20 cellular contexts compared by ENCODE assay signal in genomic region chr12:32666510-32666909, GRCh38. TPM values are rescaled to one million over a fixed set of nuclear protein-coding genes. Genes with fewer than 3 reads are reported as not detected.
DNase-seq lines count a peak whose midpoint lies in the region; ATAC-seq and TF ChIP-seq lines count a peak whose summit lies in the region.
"Had no signal": no experiment of that assay in that cellular context is flagged by ENCODE, and none has a peak within 500 bp of the region (broad histone marks: within the 10 kb centered on the region; RNA-seq: fewer than 3 reads in every experiment).

No MANE protein-coding gene starts in this region.

- WGBS in SK-N-SH (ENCODE audit: low lambda C conversion rate) = 94% methylated on average over 5 of the region's 5 CpGs
- WGBS in hepatocyte (ENCODE audit: low lambda C conversion rate, missing lambda C conversion rate) = 87% methylated on average over 5 of the region's 5 CpGs
- WGBS in body of pancreas, 2 donors = 82 to 89% methylated on average over 5 of the region's 5 CpGs

- H3K27me3 ChIP-seq in SK-N-SH (ENCODE audit: insufficient read depth) = no peaks in the 10 kb centered on the region
- H3K27me3 ChIP-seq in PC-3 (ENCODE audit: low read length) = no peaks in the 10 kb centered on the region
- no peaks in the 10 kb centered on the region for H3K27me3 ChIP-seq in hepatocyte
- no peaks in the 10 kb centered on the region for H3K27me3 ChIP-seq in body of pancreas
- no peaks in the 10 kb centered on the region for H3K27me3 ChIP-seq in colonic mucosa
- H3K27me3 ChIP-seq: dorsolateral prefrontal cortex, left lung, ovary, transverse colon had no signal

- no peak overlapping the region for H3K27ac Mint-ChIP-seq in stimulated activated effector memory CD8-positive, alpha-beta T cell treated with anti-CD3 and anti-CD28 coated beads, Interleukin-12 subunit alpha, Interleukin-12 subunit beta, amount 100 ng/mL, for 72 hours
- H3K27ac Mint-ChIP-seq: activated B cell treated with CpG ODN at 0.5 μM for 24 hours; activated T-helper 2 cell treated with anti-CD3 and anti-CD28 coated beads, Interferon-gamma antibody, Interleukin-2, Interleukin-4, amounts not matched to agents 10 μg/mL and 5 μg/mL and 100 μg/mL, durations not matched to agents 14 hours and 24 hours and 36 hours had no signal

- H4K20me1 ChIP-seq in SK-N-SH (ENCODE audit: insufficient read depth) (no peaks in the 10 kb centered on the region), PC-3 (ENCODE audit: low read length) (no peaks in the 10 kb centered on the region), hepatocyte (ENCODE audit: insufficient read depth, poor library complexity, severe bottlenecking) (no peaks in the 10 kb centered on the region)

- intact Hi-C loops in PC-3 (cut with micrococcal nuclease) (no loop called here), body of pancreas (cut with DNase I) (loop anchor here (10.0 kb wide), 1 partner anchor 302 kb away; no protein-coding TSS in a partner anchor), colonic mucosa (cut with DNase I) (no loop called here)

- no peaks in the 10 kb centered on the region for H3K9me3 ChIP-seq in SK-N-SH
- 0 out of 2 replicates have a peak, but pooled peaks cover 6% of the 10 kb centered on the region for H3K9me3 ChIP-seq in PC-3 (ENCODE audit: low read length)
- H3K9me3 ChIP-seq in hepatocyte (ENCODE audit: low read depth) = no peaks in the 10 kb centered on the region
- no peaks in the 10 kb centered on the region for H3K9me3 ChIP-seq in body of pancreas
- no peaks in the 10 kb centered on the region for H3K9me3 ChIP-seq in colonic mucosa
- H3K9me3 ChIP-seq: ovary had no signal

- BruUV-seq in PC-3 (replicated peaks; lab: Mats Ljungman, UMichigan) = no TSS peak

- ATAC-seq in SK-N-SH treated with all-trans-retinoic acid at 6 μM for 48 hours = no peak
- ATAC-seq in PC-3 = peak; percentile 86
- no peak for ATAC-seq in stimulated activated effector memory CD8-positive, alpha-beta T cell treated with anti-CD3 and anti-CD28 coated beads, Interleukin-12 subunit alpha, Interleukin-12 subunit beta, amount 100 ng/mL, for 72 hours
- ATAC-seq in body of pancreas = no peak
- no peak for ATAC-seq in HG03095 (IDR thresholded peaks at IDR 0.05; ENCODE audit: unreplicated experiment)
- ATAC-seq: esophagus mucosa, left lung had no signal

- POLR2A ChIA-PET in SK-N-SH (lab: Yijun Ruan, JAX) (no interaction called here), PC-3 (lab: Charles Lee; ENCODE audit: unreplicated experiment) (no interaction called here)

- H3K79me2 ChIP-seq in SK-N-SH (ENCODE audit: insufficient read depth) (no peaks in the 10 kb centered on the region), PC-3 (ENCODE audit: low read length) (no peaks in the 10 kb centered on the region), hepatocyte (no peaks in the 10 kb centered on the region)

- H3K9me2 ChIP-seq in SK-N-SH (no peaks in the 10 kb centered on the region), PC-3 (replicated peaks; ENCODE audit: low read length) (no peaks in the 10 kb centered on the region), hepatocyte (replicated peaks; ENCODE audit: insufficient read depth) (no peaks in the 10 kb centered on the region)

- H3K9ac ChIP-seq in SK-N-SH (no peak overlapping the region), PC-3 (ENCODE audit: low read length) (peak overlapping the region; percentile 37), colonic mucosa (ENCODE audit: low read depth in 2 of 2, low read length in 2 of 2) (no peak overlapping the region)

- CTCF ChIA-PET in SK-N-SH (lab: Yijun Ruan, JAX) = interaction anchor here (0.9 to 1.4 kb wide), 4 partner anchors 9 to 261 kb away, joined by 3 to 4 read pairs (median 3); no protein-coding TSS in a partner anchor
- CTCF ChIA-PET in PC-3 (lab: Charles Lee) = no interaction called here

- DNase-seq in SK-N-SH (no peak), PC-3 (peak; percentile 73), hepatocyte (ENCODE audit: low spot score) (no peak), body of pancreas (no peak), colonic mucosa (no peak)
- no peak for DNase-seq in stimulated activated effector memory CD8-positive, alpha-beta T cell treated with anti-CD3 and anti-CD28 coated beads, Interleukin-12 subunit alpha, Interleukin-12 subunit beta, amount 100 ng/mL, for 72 hours (ENCODE audit: low spot score in 2 of 2)
- DNase-seq: activated B cell treated with CpG ODN at 0.5 μM for 24 hours, C1 segment of cervical spinal cord, DMS 273 treated with DMSO at 0.1 percent for 48 hours, dorsolateral prefrontal cortex, left lung, NCI-H1694 treated with DMSO at 0.1 percent for 48 hours, ovary, SIG-M5, transverse colon had no signal

- H3K27ac ChIP-seq in SK-N-SH (ENCODE audit: low read depth in 2 of 2, low read length in 1 of 2) (no peak overlapping the region), PC-3 (ENCODE audit: low read length) (no peak overlapping the region), hepatocyte (no peak overlapping the region), body of pancreas (no peak overlapping the region), colonic mucosa (no peak overlapping the region)
- H3K27ac ChIP-seq: 22Rv1, dorsolateral prefrontal cortex, left lung, ovary, transverse colon had no signal

- H3F3A ChIP-seq in SK-N-SH (replicated peaks; ENCODE audit: insufficient read depth) (no peaks in the 10 kb centered on the region), PC-3 (ENCODE audit: low read length, unreplicated experiment) (no peaks in the 10 kb centered on the region)

- no peaks in the 10 kb centered on the region for H3K4me1 Mint-ChIP-seq in stimulated activated effector memory CD8-positive, alpha-beta T cell treated with anti-CD3 and anti-CD28 coated beads, Interleukin-12 subunit alpha, Interleukin-12 subunit beta, amount 100 ng/mL, for 72 hours
- H3K4me1 Mint-ChIP-seq: activated B cell treated with CpG ODN at 0.5 μM for 24 hours had no signal

- H3K9me3 Mint-ChIP-seq in stimulated activated effector memory CD8-positive, alpha-beta T cell treated with anti-CD3 and anti-CD28 coated beads, Interleukin-12 subunit alpha, Interleukin-12 subunit beta, amount 100 ng/mL, for 72 hours = no peaks in the 10 kb centered on the region

- no peaks in the 10 kb centered on the region for H3K36me3 ChIP-seq in SK-N-SH (replicated peaks in 1 of 2; ENCODE audit: control insufficient read depth in 1 of 2, insufficient read depth in 2 of 2, low read length in 1 of 2)
- H3K36me3 ChIP-seq in PC-3 (ENCODE audit: low read depth, low read length) = no peaks in the 10 kb centered on the region
- H3K36me3 ChIP-seq in hepatocyte (replicated peaks; ENCODE audit: insufficient read depth, low read depth) = no peaks in the 10 kb centered on the region
- no peaks in the 10 kb centered on the region for H3K36me3 ChIP-seq in body of pancreas (replicated peaks in 1 of 2; ENCODE audit: insufficient read depth in 1 of 2, low read depth in 2 of 2)
- H3K36me3 ChIP-seq in colonic mucosa = no peaks in the 10 kb centered on the region
- H3K36me3 ChIP-seq: left lung, ovary, transverse colon had no signal

- TF ChIP-seq CTCF in SK-N-SH (IDR thresholded peaks at IDR 0.05) = no peak
- no peak for TF ChIP-seq CTCF in PC-3 (conservative IDR thresholded peaks at IDR 0.05; ENCODE audit: low read depth, low read length)
- no peak for TF ChIP-seq CTCF in hepatocyte (IDR thresholded peaks at IDR 0.05; ENCODE audit: poor library complexity)
- no peak for TF ChIP-seq CTCF in body of pancreas (IDR thresholded peaks at IDR 0.05)
- TF ChIP-seq CTCF in colonic mucosa (IDR thresholded peaks at IDR 0.05) = no peak

- TF ChIP-seq EP300 in SK-N-SH (IDR thresholded peaks at IDR 0.05; ENCODE audit: borderline replicate concordance in 1 of 2, low read depth in 1 of 2, low read length in 1 of 2) = no peak

- H2AFZ ChIP-seq in SK-N-SH (ENCODE audit: low read depth) (0 out of 2 replicates have a peak overlapping the region, but pooled peaks have one; percentile 5), PC-3 (ENCODE audit: low read length) (peak overlapping the region; percentile 99), hepatocyte (peak overlapping the region; percentile 4)

- H3K4me3 ChIP-seq in SK-N-SH (ENCODE audit: low read depth in 2 of 2, low read length in 1 of 2) (no peak overlapping the region), PC-3 (ENCODE audit: low read length) (peak overlapping the region; percentile 73), hepatocyte (no peak overlapping the region), body of pancreas (no peak overlapping the region), colonic mucosa (no peak overlapping the region)
- H3K4me3 ChIP-seq: left lung, ovary, transverse colon had no signal

- no peak for TF ChIP-seq POLR2A in body of pancreas (IDR thresholded peaks at IDR 0.05)

- H3K4me2 ChIP-seq in SK-N-SH (no peak overlapping the region), PC-3 (ENCODE audit: low read length) (peak overlapping the region; percentile 83), hepatocyte (no peak overlapping the region)

- peak overlapping the region; percentile 17 for H3K4me3 Mint-ChIP-seq in stimulated activated effector memory CD8-positive, alpha-beta T cell treated with anti-CD3 and anti-CD28 coated beads, Interleukin-12 subunit alpha, Interleukin-12 subunit beta, amount 100 ng/mL, for 72 hours
- H3K4me3 Mint-ChIP-seq: activated B cell treated with CpG ODN at 0.5 μM for 24 hours had no signal

- no peaks in the 10 kb centered on the region for H3K36me3 Mint-ChIP-seq in stimulated activated effector memory CD8-positive, alpha-beta T cell treated with anti-CD3 and anti-CD28 coated beads, Interleukin-12 subunit alpha, Interleukin-12 subunit beta, amount 100 ng/mL, for 72 hours

- no peak for TF ChIP-seq RAD21 in SK-N-SH (IDR thresholded peaks at IDR 0.05; ENCODE audit: low read length)

- no peaks in the 10 kb centered on the region for H3K4me1 ChIP-seq in SK-N-SH (ENCODE audit: control insufficient read depth in 1 of 2, insufficient read depth in 2 of 2, low read depth in 1 of 2, low read length in 1 of 2)
- H3K4me1 ChIP-seq in PC-3 (ENCODE audit: insufficient read depth, low read length) = no peaks in the 10 kb centered on the region; the same call in 1 of the 2 replicates
- H3K4me1 ChIP-seq in hepatocyte (ENCODE audit: insufficient read depth) = no peaks in the 10 kb centered on the region
- H3K4me1 ChIP-seq in body of pancreas = no peaks in the 10 kb centered on the region
- H3K4me1 ChIP-seq in colonic mucosa = no peaks in the 10 kb centered on the region
- H3K4me1 ChIP-seq: left lung, transverse colon had no signal

TF ChIP-seq in SK-N-SH, 30 proteins besides CTCF, POLR2A, EP300 and RAD21 (continues in another document):
- TF ChIP-seq POLR2AphosphoS5 (IDR thresholded peaks at IDR 0.05; ENCODE audit: low read depth, low read length) (no peak), NFIC (IDR thresholded peaks at IDR 0.05; ENCODE audit: borderline replicate concordance) (no peak)

TF ChIP-seq in SK-N-SH treated with all-trans-retinoic acid at 6 μM for 48 hours, 23 proteins besides CTCF, POLR2A, EP300 and RAD21 (continues in another document):
- no peak for TF ChIP-seq PPARA (CRISPR knock-in tag; IDR thresholded peaks at IDR 0.05; ENCODE audit: borderline replicate concordance)

RNA-seq across cellular contexts. Expression of gene DNM1L, which starts 12.6 kb away (rescaled TPM):
- polyA plus RNA-seq in SK-N-SH (2012; rRNA removed) (26.6 and 39.5 TPM in 2 replicates), hepatocyte (35.5 and 49.1 TPM in 2 replicates)
- polyA plus RNA-seq in SK-N-SH (2012; cell fraction: cytosol; rRNA removed) = 33.4 and 38.0 TPM in 2 replicates
- polyA plus RNA-seq in SK-N-SH (2012; cell fraction: nucleus; rRNA removed) = 43.8 and 76.3 TPM in 2 replicates
- total RNA-seq in PC-3 (2014; rRNA removed) (29.9 and 38.7 TPM in 2 replicates), hepatocyte (60.1 and 70.8 TPM in 2 replicates), body of pancreas (10 to 100 TPM; 27.2 to 35.9 TPM), colonic mucosa (10 to 100 TPM; 45.0 to 55.6 TPM)

Comparison
In these comparisons a context has a peak if more than half of its experiments do, and no peak if none do; other contexts are left out.
1. H2AFZ ChIP-seq: peak in every context shown above with its lines; median percentile 99 in PC-3; 5 in SK-N-SH; 4 in hepatocyte.